In genomic region chr10:52566471-52567246, GRCh38 we compare ENCODE assay signal across 11 cellular contexts.
DNase-seq lines count a peak whose midpoint lies in the region; ATAC-seq, FAIRE-seq and TF ChIP-seq lines count a peak whose summit lies in the region.
"Had no signal": no experiment of that assay in that cellular context is flagged by ENCODE, and none has a peak within 500 bp of the region (broad histone marks: within the 10 kb centered on the region; RNA-seq: fewer than 3 reads in every experiment).

No MANE protein-coding gene starts in this region.

- H3K4me1 ChIP-seq in breast epithelium, result no peaks in the 10 kb centered on the region

- H3K36me3 Mint-ChIP-seq in MCF 10A (ENCODE audit: insufficient read depth, unreplicated experiment), result no peaks in the 10 kb centered on the region
- H3K36me3 Mint-ChIP-seq in type B pancreatic cell, result no peaks in the 10 kb centered on the region
- H3K36me3 Mint-ChIP-seq: CD4-positive, CD25-positive, alpha-beta regulatory T cell had no signal

- no peak overlapping the region for H3K4me3 ChIP-seq in breast epithelium
- H3K4me3 ChIP-seq in fibroblast of villous mesenchyme (ENCODE audit: low read depth, low read length), result peak overlapping the region; percentile 16
- H3K4me3 ChIP-seq: K562 had no signal

- peak; percentile 58 for FAIRE-seq in RCC 7860 (lab: Jason Lieb, UNC)
- FAIRE-seq: K562 had no signal

- H3K4me1 Mint-ChIP-seq in MCF 10A (ENCODE audit: insufficient read depth, unreplicated experiment), result peaks cover 20% of the 10 kb centered on the region
- H3K4me1 Mint-ChIP-seq in type B pancreatic cell (ENCODE audit: unreplicated experiment), result no peaks in the 10 kb centered on the region
- H3K4me1 Mint-ChIP-seq: activated naive CD8-positive, alpha-beta T cell treated with anti-CD3 and anti-CD28 coated beads, Interleukin-2, amount 50 U/mL, for 24 hours; CD4-positive, CD25-positive, alpha-beta regulatory T cell had no signal

- H3K4me3 Mint-ChIP-seq in MCF 10A (ENCODE audit: unreplicated experiment) (no peak overlapping the region), type B pancreatic cell (no peak overlapping the region)
- H3K4me3 Mint-ChIP-seq: activated naive CD8-positive, alpha-beta T cell treated with anti-CD3 and anti-CD28 coated beads, Interleukin-2, amount 50 U/mL, for 24 hours; CD4-positive, CD25-positive, alpha-beta regulatory T cell had no signal

- no peak for ATAC-seq in GM21825 (IDR thresholded peaks at IDR 0.05; ENCODE audit: unreplicated experiment)
- no peak for ATAC-seq in HG03196 (IDR thresholded peaks at IDR 0.05; ENCODE audit: unreplicated experiment)
- ATAC-seq: activated naive CD8-positive, alpha-beta T cell treated with anti-CD3 and anti-CD28 coated beads, Interleukin-2, amount 50 U/mL, for 24 hours; K562 had no signal

- H3K27me3 Mint-ChIP-seq in MCF 10A (ENCODE audit: insufficient read depth, unreplicated experiment) (no peaks in the 10 kb centered on the region), type B pancreatic cell (no peaks in the 10 kb centered on the region)
- H3K27me3 Mint-ChIP-seq: activated naive CD8-positive, alpha-beta T cell treated with anti-CD3 and anti-CD28 coated beads, Interleukin-2, amount 50 U/mL, for 24 hours; CD4-positive, CD25-positive, alpha-beta regulatory T cell had no signal

- BruUV-seq in MCF 10A (replicated peaks; lab: Mats Ljungman, UMichigan), result no TSS peak

- no peaks in the 10 kb centered on the region for H3K27me3 ChIP-seq in breast epithelium

- intact Hi-C loops in MCF 10A (cut with micrococcal nuclease), result loop anchor here (1.0 kb wide), 3 partner anchors 77 to 258 kb away; partner anchors contain the start of gene DKK1
- intact Hi-C loops in breast epithelium (cut with DNase I; ENCODE audit: low total_unique reads), result no loop called here

- H3K36me3 ChIP-seq in breast epithelium, result no peaks in the 10 kb centered on the region

- DNase-seq in MCF 10A (ENCODE audit: unreplicated experiment) (peak; percentile 77), breast epithelium (ENCODE audit: low spot score in 2 of 2) (no peak), RCC 7860 (ENCODE audit: low spot score) (peak; percentile 10), fibroblast of villous mesenchyme (ENCODE audit: low read depth) (peak; percentile 81), type B pancreatic cell (ENCODE audit: extremely low spot score, unreplicated experiment) (no peak), DMS79 (lab: John Stamatoyannopoulos, UW) (no peak)
- DNase-seq: activated naive CD8-positive, alpha-beta T cell treated with anti-CD3 and anti-CD28 coated beads, Interleukin-2, amount 50 U/mL, for 24 hours; CD4-positive, CD25-positive, alpha-beta regulatory T cell had no signal

- CTCF ChIA-PET in MCF 10A (lab: Yijun Ruan, JAX), result interaction anchor here (0.6 to 3.7 kb wide), 36 partner anchors 9 to 1682 kb away, joined by 3 to 87 read pairs (median 4); partner anchors contain the start of gene DKK1

- H3K9me3 ChIP-seq in breast epithelium, result no peaks in the 10 kb centered on the region

- TF ChIP-seq CTCF in MCF 10A (IDR thresholded peaks at IDR 0.05; ENCODE audit: unreplicated experiment) (peak; percentile 51), breast epithelium (IDR thresholded peaks at IDR 0.05) (peak in 1 of 3 donors; percentile 33), fibroblast of villous mesenchyme (IDR thresholded peaks at IDR 0.05; ENCODE audit: insufficient read depth, low read depth, low read length) (peak; percentile 63), type B pancreatic cell (conservative IDR thresholded peaks at IDR 0.05) (peak; percentile 74)

- POLR2A ChIA-PET in MCF 10A (lab: Yijun Ruan, JAX), result interaction anchor here (0.5 to 1.4 kb wide), 11 partner anchors 64 to 259 kb away, joined by 3 to 10 read pairs (median 4); partner anchors contain the start of gene DKK1

- TF ChIP-seq POLR2A in breast epithelium (IDR thresholded peaks at IDR 0.05), result no peak

- H3K27ac ChIP-seq in breast epithelium, result no peak overlapping the region

- H3K27ac Mint-ChIP-seq in MCF 10A (ENCODE audit: low read depth, unreplicated experiment) (peak overlapping the region; percentile 14), type B pancreatic cell (no peak overlapping the region)
- H3K27ac Mint-ChIP-seq: activated naive CD8-positive, alpha-beta T cell treated with anti-CD3 and anti-CD28 coated beads, Interleukin-2, amount 50 U/mL, for 24 hours; CD4-positive, CD25-positive, alpha-beta regulatory T cell had no signal

- peaks cover 10% of the 10 kb centered on the region for H3K9me3 Mint-ChIP-seq in MCF 10A (ENCODE audit: unreplicated experiment)
- H3K9me3 Mint-ChIP-seq in type B pancreatic cell, result no peaks in the 10 kb centered on the region
- H3K9me3 Mint-ChIP-seq: activated naive CD8-positive, alpha-beta T cell treated with anti-CD3 and anti-CD28 coated beads, Interleukin-2, amount 50 U/mL, for 24 hours had no signal

Comparison
In these comparisons a context has a peak if more than half of its experiments do, and no peak if none do; other contexts are left out.
1. DNase-seq: peak in MCF 10A (single experiment), RCC 7860 (single experiment) and fibroblast of villous mesenchyme (single experiment); none in breast epithelium (0 of 2), type B pancreatic cell (single experiment) and DMS79 (single experiment).